In the genomic region with DNA sequence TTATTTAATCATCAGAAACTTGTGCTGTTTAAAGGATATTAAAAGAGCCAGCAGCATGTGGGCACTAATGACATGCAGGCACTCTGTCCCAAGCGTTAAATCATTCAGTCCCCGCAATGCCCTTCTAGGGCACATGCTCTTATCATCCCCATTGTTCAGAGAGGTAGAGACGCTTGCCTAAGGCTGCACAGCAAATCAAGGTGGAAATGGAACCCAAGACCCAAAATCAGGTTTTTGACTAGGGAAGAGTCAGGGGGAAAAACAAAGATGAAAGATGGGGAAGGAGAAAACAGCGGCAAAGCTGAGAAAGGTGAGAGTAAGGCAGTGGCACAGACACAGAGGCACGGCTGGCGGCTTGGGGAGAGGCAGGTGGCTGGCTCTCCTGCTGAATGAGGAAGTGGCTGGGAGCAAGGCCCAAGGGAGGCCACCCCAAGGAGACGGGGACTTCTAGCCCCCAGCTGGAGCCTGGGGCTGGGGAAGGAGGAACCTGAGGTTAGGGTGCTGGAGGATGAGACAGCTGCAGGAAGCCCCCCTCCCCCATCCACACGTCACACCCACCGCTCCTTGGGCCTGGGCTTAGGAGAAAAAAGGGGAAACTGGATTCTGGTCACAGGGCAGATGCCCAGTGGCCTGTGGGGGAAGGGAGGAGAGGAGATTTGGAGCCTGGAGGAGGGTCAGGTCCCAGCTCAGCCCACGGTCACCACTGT, we compare ENCODE assay signal across 1 cellular context.
TF ChIP-seq lines count a peak whose summit lies in the region.

No MANE protein-coding gene starts in this region.

TF ChIP-seq in HEK293, 187 proteins besides CTCF, POLR2A, EP300 and RAD21 (continued from another document):
- TF ChIP-seq SALL2 (tag by site-specific recombination; IDR thresholded peaks at IDR 0.05; ENCODE audit: borderline replicate concordance), result no peak
- 0 out of 2 replicates have a peak, but pooled peaks have one; percentile 51 for TF ChIP-seq ZNF664 (tag by site-specific recombination; IDR thresholded peaks at IDR 0.05)
- TF ChIP-seq IKZF3 (tag by site-specific recombination; IDR thresholded peaks at IDR 0.05), result no peak
- no peak for TF ChIP-seq GLIS2 (tag by site-specific recombination; IDR thresholded peaks at IDR 0.05)
